Comparison of ENCODE assay signal across 13 cellular contexts in genomic region chr7:89621925-89622641, GRCh38.
DNase-seq lines count a peak whose midpoint lies in the region; ATAC-seq and TF ChIP-seq lines count a peak whose summit lies in the region.
"Had no signal": no experiment of that assay in that cellular context is flagged by ENCODE, and none has a peak within 500 bp of the region (broad histone marks: within the 10 kb centered on the region; RNA-seq: fewer than 3 reads in every experiment).

No MANE protein-coding gene starts in this region.

- no peaks in the 10 kb centered on the region for H4K20me1 ChIP-seq in Loucy (ENCODE audit: insufficient read depth, low read length, poor library complexity, severe bottlenecking)
- H4K20me1 ChIP-seq: BLaER1 treated with 17β-estradiol and CSF1 and Interleukin-3, amounts not matched to agents 10 nM and 100 nM had no signal

- TF ChIP-seq CTCF in Loucy (conservative IDR thresholded peaks at IDR 0.05; ENCODE audit: low read length) (no peak), gastroesophageal sphincter (IDR thresholded peaks at IDR 0.05) (no peak), upper lobe of right lung (IDR thresholded peaks at IDR 0.05) (no peak)

- H2AFZ ChIP-seq in Loucy (ENCODE audit: low read length): peak overlapping the region; percentile 36; the same call in 1 of the 2 replicates

- H3K4me3 Mint-ChIP-seq in activated naive CD4-positive, alpha-beta T cell treated with anti-CD3 and anti-CD28 coated beads, Interleukin-2, amount 10 ng/mL, durations not matched to agents 7 days and 5 days: no peak overlapping the region
- H3K4me3 Mint-ChIP-seq: CD8-positive, alpha-beta T cell had no signal

- H3K9ac ChIP-seq in Loucy (ENCODE audit: low read depth, low read length, poor library complexity, severe bottlenecking): no peak overlapping the region
- H3K9ac ChIP-seq: BLaER1 treated with 17β-estradiol and CSF1 and Interleukin-3, amounts not matched to agents 10 nM and 100 nM; KMS-11; SK-N-SH had no signal

- no peaks in the 10 kb centered on the region for H3F3A ChIP-seq in Loucy (ENCODE audit: low read depth)

- intact Hi-C loops in upper lobe of right lung (cut with DNase I): no loop called here

- H3K4me3 ChIP-seq in Loucy (ENCODE audit: low read length, poor library complexity, severe bottlenecking) (no peak overlapping the region), gastroesophageal sphincter (no peak overlapping the region), upper lobe of right lung (no peak overlapping the region)
- H3K4me3 ChIP-seq: BLaER1 treated with 17β-estradiol and CSF1 and Interleukin-3, amounts not matched to agents 10 nM and 100 nM; HAP-1 had no signal

- H3K27me3 ChIP-seq in Loucy (ENCODE audit: insufficient read depth, low read length, poor library complexity, severe bottlenecking) (no peaks in the 10 kb centered on the region), gastroesophageal sphincter (no peaks in the 10 kb centered on the region), upper lobe of right lung (no peaks in the 10 kb centered on the region)
- H3K27me3 ChIP-seq: BLaER1 treated with 17β-estradiol and CSF1 and Interleukin-3, amounts not matched to agents 10 nM and 100 nM had no signal

- no peaks in the 10 kb centered on the region for H3K9me2 ChIP-seq in Loucy (replicated peaks; ENCODE audit: low read depth, low read length)
- H3K9me2 ChIP-seq: SK-N-SH had no signal

- no peak for TF ChIP-seq POLR2A in gastroesophageal sphincter (IDR thresholded peaks at IDR 0.05)

- peaks cover 14% of the 10 kb centered on the region for H3K27me3 Mint-ChIP-seq in activated naive CD4-positive, alpha-beta T cell treated with anti-CD3 and anti-CD28 coated beads, Interleukin-2, amount 10 ng/mL, durations not matched to agents 7 days and 5 days

- no peaks in the 10 kb centered on the region for H3K9me3 ChIP-seq in Loucy (ENCODE audit: insufficient read depth, low read depth, low read length)
- H3K9me3 ChIP-seq in gastroesophageal sphincter: no peaks in the 10 kb centered on the region
- no peaks in the 10 kb centered on the region for H3K9me3 ChIP-seq in upper lobe of right lung
- H3K9me3 ChIP-seq: BLaER1 treated with 17β-estradiol and CSF1 and Interleukin-3, amounts not matched to agents 10 nM and 100 nM; HAP-1; SK-N-SH had no signal

- WGBS in gastroesophageal sphincter (ENCODE audit: low coverage in 1 of 2), 2 donors: no CpG with 5 or more reads among the region's 4 CpGs

- CTCF ChIA-PET in activated naive CD4-positive, alpha-beta T cell treated with anti-CD3 and anti-CD28 coated beads, Interleukin-2, amount 10 ng/mL, durations not matched to agents 7 days and 5 days (lab: Charles Lee): interaction anchor here (0.6 to 1.7 kb wide), 15 partner anchors 10 to 1074 kb away, joined by 3 to 11 read pairs (median 3); no protein-coding TSS in a partner anchor

- H3K9me3 Mint-ChIP-seq in activated naive CD4-positive, alpha-beta T cell treated with anti-CD3 and anti-CD28 coated beads, Interleukin-2, amount 10 ng/mL, durations not matched to agents 7 days and 5 days: peaks cover 15% of the 10 kb centered on the region
- H3K9me3 Mint-ChIP-seq: CD8-positive, alpha-beta T cell had no signal

- ATAC-seq in gastroesophageal sphincter (peak; percentile 25), upper lobe of right lung (peak; percentile 34)

- no peak for DNase-seq in activated naive CD4-positive, alpha-beta T cell treated with anti-CD3 and anti-CD28 coated beads, Interleukin-2, amount 10 ng/mL, durations not matched to agents 7 days and 5 days
- no peak for DNase-seq in activated naive CD4-positive, alpha-beta T cell treated with Interleukin-2 at 50 U/mL for 16 hours
- DNase-seq in upper lobe of right lung (no peak), NCI-H345 (lab: John Stamatoyannopoulos, UW) (no peak), DMS53 treated with DMSO at 0.1 percent for 48 hours (lab: John Stamatoyannopoulos, UW; ENCODE audit: unreplicated experiment) (no peak)
- DNase-seq: CD8-positive, alpha-beta T cell; NCI-H1436 had no signal

- H3K27ac Mint-ChIP-seq in activated naive CD4-positive, alpha-beta T cell treated with anti-CD3 and anti-CD28 coated beads, Interleukin-2, amount 10 ng/mL, durations not matched to agents 7 days and 5 days: peak overlapping the region; percentile 43
- H3K27ac Mint-ChIP-seq: CD8-positive, alpha-beta T cell had no signal

- no peak for TF ChIP-seq EP300 in gastroesophageal sphincter (IDR thresholded peaks at IDR 0.05)

- H3K4me1 Mint-ChIP-seq in activated naive CD4-positive, alpha-beta T cell treated with anti-CD3 and anti-CD28 coated beads, Interleukin-2, amount 10 ng/mL, durations not matched to agents 7 days and 5 days: peaks cover 39% of the 10 kb centered on the region

- H3K4me1 ChIP-seq in Loucy (ENCODE audit: insufficient read depth, low read length, poor library complexity, severe bottlenecking) (no peaks in the 10 kb centered on the region), gastroesophageal sphincter (no peaks in the 10 kb centered on the region), upper lobe of right lung (no peaks in the 10 kb centered on the region)
- H3K4me1 ChIP-seq: BLaER1 treated with 17β-estradiol and CSF1 and Interleukin-3, amounts not matched to agents 10 nM and 100 nM; HAP-1 had no signal

- H3K36me3 ChIP-seq in Loucy (ENCODE audit: insufficient read depth, low read length): no peaks in the 10 kb centered on the region
- no peaks in the 10 kb centered on the region for H3K36me3 ChIP-seq in gastroesophageal sphincter
- H3K36me3 ChIP-seq in upper lobe of right lung: no peaks in the 10 kb centered on the region
- H3K36me3 ChIP-seq: BLaER1 treated with 17β-estradiol and CSF1 and Interleukin-3, amounts not matched to agents 10 nM and 100 nM; HAP-1 had no signal

- no peaks in the 10 kb centered on the region for H3K79me2 ChIP-seq in Loucy (ENCODE audit: insufficient read depth, low read length)

- no peak overlapping the region for H3K4me2 ChIP-seq in Loucy (ENCODE audit: low read depth, low read length, poor library complexity, severe bottlenecking)
- H3K4me2 ChIP-seq: BLaER1 treated with 17β-estradiol and CSF1 and Interleukin-3, amounts not matched to agents 10 nM and 100 nM; KMS-11; SK-N-SH had no signal

- H3K36me3 Mint-ChIP-seq in activated naive CD4-positive, alpha-beta T cell treated with anti-CD3 and anti-CD28 coated beads, Interleukin-2, amount 10 ng/mL, durations not matched to agents 7 days and 5 days: peaks cover 14% of the 10 kb centered on the region
- H3K36me3 Mint-ChIP-seq: CD8-positive, alpha-beta T cell had no signal

- H3K27ac ChIP-seq in gastroesophageal sphincter: no peak overlapping the region
- H3K27ac ChIP-seq in upper lobe of right lung: no peak overlapping the region
- H3K27ac ChIP-seq: BLaER1 treated with 17β-estradiol and CSF1 and Interleukin-3, amounts not matched to agents 10 nM and 100 nM; KMS-11 had no signal
